Comparison of ENCODE assay signal across 9 cellular contexts in genomic region chr3:129690406-129690805, GRCh38.
DNase-seq lines count a peak whose midpoint lies in the region; ATAC-seq, FAIRE-seq and TF ChIP-seq lines count a peak whose summit lies in the region.
"Had no signal": no experiment of that assay in that cellular context is flagged by ENCODE, and none has a peak within 500 bp of the region (broad histone marks: within the 10 kb centered on the region; RNA-seq: fewer than 3 reads in every experiment).

No MANE protein-coding gene starts in this region.

- CTCF ChIA-PET in naive thymus-derived CD4-positive, alpha-beta T cell (lab: Charles Lee): interaction anchor here (0.7 kb wide), 1 partner anchor 63 kb away, joined by 3 read pairs; no protein-coding TSS in a partner anchor

- no peaks in the 10 kb centered on the region for H3K27me3 Mint-ChIP-seq in naive thymus-derived CD4-positive, alpha-beta T cell

- H3K4me3 ChIP-seq in naive thymus-derived CD4-positive, alpha-beta T cell (ENCODE audit: low read length): no peak overlapping the region
- H3K4me3 ChIP-seq in vagina: no peak overlapping the region
- H3K4me3 ChIP-seq: ovary had no signal

- H3K4me3 Mint-ChIP-seq in naive thymus-derived CD4-positive, alpha-beta T cell: no peak overlapping the region

- POLR2A ChIA-PET in naive thymus-derived CD4-positive, alpha-beta T cell (lab: Charles Lee): interaction anchor here (0.6 kb wide), 1 partner anchor 1034 kb away, joined by 3 read pairs; no protein-coding TSS in a partner anchor

- peaks cover 0 to 8% (median 3%) of the 10 kb centered on the region in 5 donors for H3K36me3 Mint-ChIP-seq in naive thymus-derived CD4-positive, alpha-beta T cell

- TF ChIP-seq CTCF in vagina (IDR thresholded peaks at IDR 0.05): no peak

- no peaks in the 10 kb centered on the region for H3K36me3 ChIP-seq in naive thymus-derived CD4-positive, alpha-beta T cell (ENCODE audit: control insufficient read depth in 2 of 3, insufficient read depth in 3 of 3, low read length in 3 of 3)
- no peaks in the 10 kb centered on the region for H3K36me3 ChIP-seq in vagina
- H3K36me3 ChIP-seq: ovary had no signal

- no peak overlapping the region for H3K27ac ChIP-seq in naive thymus-derived CD4-positive, alpha-beta T cell (ENCODE audit: low read depth, low read length)
- H3K27ac ChIP-seq in vagina: no peak overlapping the region

- FAIRE-seq in GM12891 (lab: Jason Lieb, UNC): peak; percentile 81

- peak; percentile 84 for ATAC-seq in HG02884 (IDR thresholded peaks at IDR 0.05; ENCODE audit: unreplicated experiment)
- ATAC-seq in naive thymus-derived CD4-positive, alpha-beta T cell: peak; percentile 98

- intact Hi-C loops in naive thymus-derived CD4-positive, alpha-beta T cell (cut with micrococcal nuclease): no loop called here
- intact Hi-C loops in vagina (cut with DNase I): no loop called here

- H3K27ac Mint-ChIP-seq in naive thymus-derived CD4-positive, alpha-beta T cell: peak overlapping the region in 4 of 9 donors; percentile 0 to 6 (median 2)

- peaks cover 0 to 3% (median 0%) of the 10 kb centered on the region in 11 donors for H3K9me3 Mint-ChIP-seq in naive thymus-derived CD4-positive, alpha-beta T cell

- H3K4me1 ChIP-seq in naive thymus-derived CD4-positive, alpha-beta T cell (ENCODE audit: control insufficient read depth in 2 of 2, insufficient read depth in 2 of 2, low read length in 2 of 2): peaks cover 0 to 6% of the 10 kb centered on the region in 2 donors
- H3K4me1 ChIP-seq in vagina: peaks cover 20% of the 10 kb centered on the region

- DNase-seq in AG20443 (ENCODE audit: low spot score) (peak; percentile 33), GM12891 (ENCODE audit: insufficient read length, low spot score) (peak; percentile 21), NCI-H187 treated with DMSO at 0.1 percent for 48 hours (lab: John Stamatoyannopoulos, UW) (peak; percentile 84), SW480 (ENCODE audit: low spot score) (peak; percentile 79), erythroblast (lab: John Stamatoyannopoulos, UW) (peak; percentile 65 to 69), vagina (ENCODE audit: extremely low spot score in 2 of 2) (no peak)
- DNase-seq in naive thymus-derived CD4-positive, alpha-beta T cell: peak in 7 of 9 donors; percentile 48 to 74 (median 64)

- H3K9me3 ChIP-seq in naive thymus-derived CD4-positive, alpha-beta T cell (ENCODE audit: control insufficient read depth in 2 of 3, low read length in 3 of 3): no peaks in the 10 kb centered on the region
- no peaks in the 10 kb centered on the region for H3K9me3 ChIP-seq in vagina
- H3K9me3 ChIP-seq: ovary had no signal

- TF ChIP-seq POLR2A in GM12891 (IDR thresholded peaks at IDR 0.05; ENCODE audit: low read depth, low read length) (no peak), erythroblast (IDR thresholded peaks at IDR 0.05; ENCODE audit: low read length) (no peak), vagina (IDR thresholded peaks at IDR 0.05) (no peak)

- peaks cover 6 to 17% (median 11%) of the 10 kb centered on the region in 7 donors for H3K4me1 Mint-ChIP-seq in naive thymus-derived CD4-positive, alpha-beta T cell

- no peaks in the 10 kb centered on the region for H3K27me3 ChIP-seq in naive thymus-derived CD4-positive, alpha-beta T cell (ENCODE audit: control insufficient read depth in 2 of 2, insufficient read depth in 2 of 2, low read length in 2 of 2)
- H3K27me3 ChIP-seq in vagina: no peaks in the 10 kb centered on the region
- H3K27me3 ChIP-seq: ovary had no signal

TF ChIP-seq in GM12891, 5 proteins besides CTCF, POLR2A, EP300 and RAD21:
- TF ChIP-seq PAX5 (IDR thresholded peaks at IDR 0.05; ENCODE audit: insufficient read depth, low read length, severe bottlenecking): no peak
- TF ChIP-seq SPI1 (IDR thresholded peaks at IDR 0.05; ENCODE audit: low read depth, low read length): peak; percentile 89
- no peak for TF ChIP-seq POU2F2 (IDR thresholded peaks at IDR 0.05; ENCODE audit: low read depth, low read length)
- TF ChIP-seq TAF1 (IDR thresholded peaks at IDR 0.05; ENCODE audit: low read depth, low read length): no peak
TF ChIP-seq in GM12891: peak in this region for 1.

Comparison
In these comparisons a context has a peak if more than half of its experiments do, and no peak if none do; other contexts are left out.
1. DNase-seq: peak in AG20443 (single experiment), GM12891 (single experiment), NCI-H187 treated with DMSO at 0.1 percent for 48 hours (single experiment), SW480 (single experiment), erythroblast (2 of 2) and naive thymus-derived CD4-positive, alpha-beta T cell (7 of 9); none in vagina (0 of 2).